24 cellular contexts compared by ENCODE assay signal in genomic region chr4:150098214-150098613, GRCh38. TPM values are rescaled to one million over a fixed set of nuclear protein-coding genes. Genes with fewer than 3 reads are reported as not detected.
DNase-seq lines count a peak whose midpoint lies in the region; ATAC-seq, FAIRE-seq and TF ChIP-seq lines count a peak whose summit lies in the region.
"Had no signal": no experiment of that assay in that cellular context is flagged by ENCODE, and none has a peak within 500 bp of the region (broad histone marks: within the 10 kb centered on the region; RNA-seq: fewer than 3 reads in every experiment).

No MANE protein-coding gene starts in this region.

- H2AFZ ChIP-seq in astrocyte (ENCODE audit: low read depth, low read length) = no peak overlapping the region

- TF ChIP-seq POLR2A in breast epithelium (IDR thresholded peaks at IDR 0.05) = no peak

- H3K9me3 ChIP-seq in breast epithelium (no peaks in the 10 kb centered on the region), astrocyte (ENCODE audit: insufficient read depth, low read depth, low read length) (no peaks in the 10 kb centered on the region), tibial artery (no peaks in the 10 kb centered on the region)
- H3K9me3 ChIP-seq: MG63 had no signal

- H3K9me3 Mint-ChIP-seq in MCF 10A (ENCODE audit: unreplicated experiment) = no peaks in the 10 kb centered on the region
- H3K9me3 Mint-ChIP-seq in astrocyte (ENCODE audit: unreplicated experiment) = no peaks in the 10 kb centered on the region
- H3K9me3 Mint-ChIP-seq: activated naive CD4-positive, alpha-beta T cell treated with anti-CD3 and anti-CD28 coated beads, Interleukin-2, amount 50 U/mL, for 72 hours; activated T-helper 1 cell treated with anti-CD3 and anti-CD28 coated beads, Interleukin-12 subunit alpha, Interleukin-12 subunit beta, Interleukin-2, Interleukin-4 antibody, amounts not matched to agents 30 ng/mL and 10 ng/mL and 1 ng/mL, durations not matched to agents 14 hours and 24 hours and 36 hours; mesothelial cell of epicardium; natural killer cell treated with Interleukin-12 subunit alpha and Interleukin-12 subunit beta and Interleukin-15 and Interleukin-18, amount 100 ng/mL, for 72 hours; stimulated activated memory B cell treated with anti-CD40 and anti-IgM and Interleukin-4, amounts not matched to agents 10 μg/mL and 1 μg/mL and 100 μg/mL, for 72 hours had no signal

- peaks cover 23% of the 10 kb centered on the region for H4K20me1 ChIP-seq in astrocyte (ENCODE audit: insufficient read depth, low read length)

- peaks cover 28% of the 10 kb centered on the region for H3K79me2 ChIP-seq in astrocyte (ENCODE audit: insufficient read depth, low read length)

- H3K4me3 Mint-ChIP-seq in MCF 10A (ENCODE audit: unreplicated experiment) (no peak overlapping the region), astrocyte (ENCODE audit: unreplicated experiment) (no peak overlapping the region)
- H3K4me3 Mint-ChIP-seq: activated CD4-positive, alpha-beta T cell treated with anti-CD3 and anti-CD28 coated beads for 36 hours; activated T-helper 1 cell treated with anti-CD3 and anti-CD28 coated beads, Interleukin-12 subunit alpha, Interleukin-12 subunit beta, Interleukin-2, Interleukin-4 antibody, amounts not matched to agents 30 ng/mL and 10 ng/mL and 1 ng/mL, durations not matched to agents 14 hours and 24 hours and 36 hours; mesothelial cell of epicardium; natural killer cell treated with Interleukin-12 subunit alpha and Interleukin-12 subunit beta and Interleukin-15 and Interleukin-18, amount 100 ng/mL, for 72 hours; stimulated activated memory B cell treated with anti-CD40 and anti-IgM and Interleukin-4, amounts not matched to agents 10 μg/mL and 1 μg/mL and 100 μg/mL, for 72 hours had no signal

- H3K4me1 ChIP-seq in breast epithelium (no peaks in the 10 kb centered on the region), astrocyte (ENCODE audit: insufficient read depth, low read length) (peaks cover 5% of the 10 kb centered on the region), tibial artery (peaks cover 0 to 24% (median 0%) of the 10 kb centered on the region in 4 donors)

- H3K9ac ChIP-seq in astrocyte (ENCODE audit: low read length) = no peak overlapping the region

- no peaks in the 10 kb centered on the region for H3K27me3 ChIP-seq in breast epithelium
- H3K27me3 ChIP-seq in astrocyte (ENCODE audit: insufficient read depth, low read length) = no peaks in the 10 kb centered on the region
- no peaks in the 10 kb centered on the region for H3K27me3 ChIP-seq in tibial artery
- H3K27me3 ChIP-seq: dorsolateral prefrontal cortex, MG63 had no signal

- peak; percentile 23 for DNase-seq in MCF 10A (ENCODE audit: unreplicated experiment)
- DNase-seq in breast epithelium (ENCODE audit: low spot score in 2 of 2) = no peak
- peak; percentile 62 for DNase-seq in astrocyte (ENCODE audit: low read depth)
- DNase-seq in fibroblast of pulmonary artery (ENCODE audit: low read depth) = peak; percentile 36
- no peak for DNase-seq in tibial artery
- DNase-seq in activated CD4-positive, CD25-positive, alpha-beta regulatory T cell (lab: John Stamatoyannopoulos, UW) = no peak
- DNase-seq in D341Med (ENCODE audit: low spot score) = no peak
- DNase-seq: activated CD4-positive, alpha-beta T cell treated with anti-CD3 and anti-CD28 coated beads for 36 hours; AML-193; DND-41; dorsolateral prefrontal cortex; MG63; NCI-H1436; SHP77 had no signal

- no peaks in the 10 kb centered on the region for H3K4me1 Mint-ChIP-seq in MCF 10A (ENCODE audit: insufficient read depth, unreplicated experiment)
- no peaks in the 10 kb centered on the region for H3K4me1 Mint-ChIP-seq in astrocyte (ENCODE audit: low read depth, unreplicated experiment)
- H3K4me1 Mint-ChIP-seq: activated CD4-positive, alpha-beta T cell treated with anti-CD3 and anti-CD28 coated beads for 36 hours; stimulated activated memory B cell treated with anti-CD40 and anti-IgM and Interleukin-4, amounts not matched to agents 10 μg/mL and 1 μg/mL and 100 μg/mL, for 72 hours had no signal

- H3K36me3 Mint-ChIP-seq in MCF 10A (ENCODE audit: insufficient read depth, unreplicated experiment) = no peaks in the 10 kb centered on the region
- H3K36me3 Mint-ChIP-seq in astrocyte (ENCODE audit: low read depth, unreplicated experiment) = no peaks in the 10 kb centered on the region
- H3K36me3 Mint-ChIP-seq: activated naive CD4-positive, alpha-beta T cell treated with anti-CD3 and anti-CD28 coated beads, Interleukin-2, amount 50 U/mL, for 72 hours; natural killer cell treated with Interleukin-12 subunit alpha and Interleukin-12 subunit beta and Interleukin-15 and Interleukin-18, amount 100 ng/mL, for 72 hours; stimulated activated memory B cell treated with anti-CD40 and anti-IgM and Interleukin-4, amounts not matched to agents 10 μg/mL and 1 μg/mL and 100 μg/mL, for 72 hours had no signal

- H3K4me2 ChIP-seq in astrocyte (ENCODE audit: low read length) = no peak overlapping the region

- no peak overlapping the region for H3K27ac Mint-ChIP-seq in MCF 10A (ENCODE audit: low read depth, unreplicated experiment)
- H3K27ac Mint-ChIP-seq in astrocyte (ENCODE audit: unreplicated experiment) = no peak overlapping the region
- H3K27ac Mint-ChIP-seq: activated CD4-positive, alpha-beta T cell treated with anti-CD3 and anti-CD28 coated beads for 36 hours; activated naive CD4-positive, alpha-beta T cell treated with anti-CD3 and anti-CD28 coated beads, Interleukin-2, amount 50 U/mL, for 72 hours; activated T-helper 1 cell treated with anti-CD3 and anti-CD28 coated beads, Interleukin-12 subunit alpha, Interleukin-12 subunit beta, Interleukin-2, Interleukin-4 antibody, amounts not matched to agents 30 ng/mL and 10 ng/mL and 1 ng/mL, durations not matched to agents 14 hours and 24 hours and 36 hours; mesothelial cell of epicardium; natural killer cell treated with Interleukin-12 subunit alpha and Interleukin-12 subunit beta and Interleukin-15 and Interleukin-18, amount 100 ng/mL, for 72 hours; stimulated activated memory B cell treated with anti-CD40 and anti-IgM and Interleukin-4, amounts not matched to agents 10 μg/mL and 1 μg/mL and 100 μg/mL, for 72 hours had no signal

- H3K4me3 ChIP-seq in breast epithelium (no peak overlapping the region), astrocyte (ENCODE audit: insufficient read depth, low read depth, low read length) (no peak overlapping the region), fibroblast of pulmonary artery (replicated peaks; ENCODE audit: low read depth, low read length) (no peak overlapping the region), tibial artery (no peak overlapping the region)
- H3K4me3 ChIP-seq: dorsolateral prefrontal cortex, MG63 had no signal

- BruUV-seq in MCF 10A (replicated peaks; lab: Mats Ljungman, UMichigan) = no TSS peak

- CTCF ChIA-PET in MCF 10A (lab: Yijun Ruan, JAX) = no interaction called here

- intact Hi-C loops in MCF 10A (cut with micrococcal nuclease) = no loop called here
- intact Hi-C loops in breast epithelium (cut with DNase I; ENCODE audit: low total_unique reads) = no loop called here
- intact Hi-C loops in tibial artery (cut with DNase I; ENCODE audit: low total_unique reads) = no loop called here

- TF ChIP-seq CTCF in MCF 10A (IDR thresholded peaks at IDR 0.05; ENCODE audit: unreplicated experiment) (no peak), breast epithelium (IDR thresholded peaks at IDR 0.05) (no peak), astrocyte (IDR thresholded peaks at IDR 0.05; ENCODE audit: insufficient read depth, low read depth, low read length) (no peak), fibroblast of pulmonary artery (IDR thresholded peaks at IDR 0.05; ENCODE audit: low read length, missing control alignments) (no peak), tibial artery (IDR thresholded peaks at IDR 0.05) (no peak)

- no peaks in the 10 kb centered on the region for H3K27me3 Mint-ChIP-seq in MCF 10A (ENCODE audit: insufficient read depth, unreplicated experiment)
- no peaks in the 10 kb centered on the region for H3K27me3 Mint-ChIP-seq in astrocyte (ENCODE audit: low read depth, unreplicated experiment)
- H3K27me3 Mint-ChIP-seq: stimulated activated memory B cell treated with anti-CD40 and anti-IgM and Interleukin-4, amounts not matched to agents 10 μg/mL and 1 μg/mL and 100 μg/mL, for 72 hours had no signal

- H3K27ac ChIP-seq in breast epithelium = no peak overlapping the region
- no peak overlapping the region for H3K27ac ChIP-seq in astrocyte (ENCODE audit: low read depth, low read length)
- H3K27ac ChIP-seq in tibial artery = peak overlapping the region; percentile 23 to 24
- H3K27ac ChIP-seq: 22Rv1 had no signal

- ATAC-seq in HG02840 (IDR thresholded peaks at IDR 0.05; ENCODE audit: low FRiP score, unreplicated experiment) = no peak
- ATAC-seq: activated CD4-positive, alpha-beta T cell treated with anti-CD3 and anti-CD28 coated beads for 36 hours; activated naive CD4-positive, alpha-beta T cell treated with anti-CD3 and anti-CD28 coated beads, Interleukin-2, amount 50 U/mL, for 72 hours; HCT116; natural killer cell treated with Interleukin-12 subunit alpha and Interleukin-12 subunit beta and Interleukin-15 and Interleukin-18, amount 100 ng/mL, for 72 hours; sciatic nerve; stimulated activated memory B cell treated with anti-CD40 and anti-IgM and Interleukin-4, amounts not matched to agents 10 μg/mL and 1 μg/mL and 100 μg/mL, for 72 hours had no signal

- H3K36me3 ChIP-seq in breast epithelium = no peaks in the 10 kb centered on the region
- no peaks in the 10 kb centered on the region for H3K36me3 ChIP-seq in astrocyte (ENCODE audit: insufficient read depth, low read length)
- H3K36me3 ChIP-seq in tibial artery = no peaks in the 10 kb centered on the region
- H3K36me3 ChIP-seq: MG63 had no signal

- FAIRE-seq in astrocyte (lab: Jason Lieb, UNC) = no peak
- FAIRE-seq: bronchial epithelial cell had no signal

- POLR2A ChIA-PET in MCF 10A (lab: Yijun Ruan, JAX) = no interaction called here

RNA-seq across cellular contexts. Expression of gene DCLK2, which starts 20.0 kb away (rescaled TPM):
- total RNA-seq in MCF 10A (2022) (0.98 and 1.2 TPM in 2 replicates), breast epithelium (1 to 10 TPM; 3.4 to 5.2 (median 4.0) TPM), astrocyte (6.2 and 6.9 TPM in 2 replicates)
- total RNA-seq: activated CD4-positive, alpha-beta T cell treated with anti-CD3 and anti-CD28 coated beads for 36 hours; activated naive CD4-positive, alpha-beta T cell treated with anti-CD3 and anti-CD28 coated beads, Interleukin-2, amount 50 U/mL, for 72 hours; bronchial epithelial cell had no signal

Comparison
In these comparisons a context has a peak if more than half of its experiments do, and no peak if none do; other contexts are left out.
1. DNase-seq: peak in MCF 10A (single experiment), astrocyte (single experiment) and fibroblast of pulmonary artery (single experiment); none in breast epithelium (0 of 2), tibial artery (0 of 2), activated CD4-positive, CD25-positive, alpha-beta regulatory T cell (0 of 4) and D341Med (single experiment).
2. H3K27ac ChIP-seq: peak in tibial artery (2 of 2); none in breast epithelium (0 of 2) and astrocyte (single experiment).